14 cellular contexts compared by ENCODE assay signal in the genomic region with DNA sequence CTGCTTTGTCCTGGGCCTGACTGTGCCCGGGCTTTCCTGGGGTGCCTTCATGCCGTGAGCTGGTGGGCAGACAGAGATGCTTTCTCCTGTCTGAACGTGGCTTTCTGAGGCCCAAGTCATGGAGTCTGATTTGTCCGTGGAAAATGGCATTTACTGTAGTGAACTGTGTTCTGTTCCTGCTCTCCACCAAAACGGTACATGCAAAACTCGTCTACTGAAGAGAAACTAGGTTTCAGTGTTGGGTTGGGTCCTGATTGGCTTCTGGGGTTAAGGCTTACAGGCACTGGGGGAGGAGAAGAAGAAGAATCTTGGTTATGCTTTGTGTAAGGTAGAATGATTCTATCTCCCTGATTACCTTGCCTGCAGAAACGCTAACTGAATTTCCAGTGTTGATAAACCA.
A peak's percentile ranks its signal among the peaks of the same experiment; 100 is the strongest.
DNase-seq lines count a peak whose midpoint lies in the region; ATAC-seq and TF ChIP-seq lines count a peak whose summit lies in the region.
"Had no signal": no experiment of that assay in that cellular context is flagged by ENCODE, and none has a peak within 500 bp of the region (broad histone marks: within the 10 kb centered on the region; RNA-seq: fewer than 3 reads in every experiment).

No MANE protein-coding gene starts in this region.

- peaks cover 44% of the 10 kb centered on the region for H3K4me1 ChIP-seq in RWPE2 (ENCODE audit: insufficient read depth, poor library complexity, severe bottlenecking)
- H3K4me1 ChIP-seq in parathyroid adenoma: peaks cover 23% of the 10 kb centered on the region

- CTCF ChIA-PET in HEK293T (lab: Yijun Ruan, JAX): interaction anchor here (1.2 kb wide), 2 partner anchors 44 to 164 kb away, joined by 4 to 5 read pairs; no protein-coding TSS in a partner anchor

- peak overlapping the region; percentile 56 for H3K4me2 ChIP-seq in parathyroid adenoma (ENCODE audit: low read length)

- H3K9me3 ChIP-seq in RWPE2 (ENCODE audit: severe bottlenecking): no peaks in the 10 kb centered on the region
- H3K9me3 ChIP-seq in parathyroid adenoma (ENCODE audit: control insufficient read depth, low read length): no peaks in the 10 kb centered on the region

- ATAC-seq in RWPE2 (ENCODE audit: low read depth) (peak; percentile 13; the same call in 2 of the 3 replicates), HG03521 (IDR thresholded peaks at IDR 0.05; ENCODE audit: unreplicated experiment) (no peak)
- ATAC-seq: activated naive CD8-positive, alpha-beta T cell treated with anti-CD3 and anti-CD28 coated beads, Interleukin-2, amount 50 U/mL, for 24 hours; esophagus mucosa; stimulated activated memory B cell treated with anti-CD40 and anti-IgM and Interleukin-4, amounts not matched to agents 10 μg/mL and 1 μg/mL and 100 μg/mL, for 72 hours had no signal

- in situ Hi-C loops in G401 (cut with HindIII; ENCODE audit: low sequenced_read_pairs): no loop called here

- peaks cover 45% of the 10 kb centered on the region for H3K79me2 ChIP-seq in parathyroid adenoma

- H2AFZ ChIP-seq in parathyroid adenoma: no peak overlapping the region

- H3K4me3 ChIP-seq in RWPE2 (ENCODE audit: severe bottlenecking): peak overlapping the region; percentile 75
- peak overlapping the region; percentile 88 for H3K4me3 ChIP-seq in fibroblast of the aortic adventitia (ENCODE audit: low read depth, low read length)
- peak overlapping the region; percentile 63 for H3K4me3 ChIP-seq in parathyroid adenoma (ENCODE audit: low read depth, low read length)

- H3K36me3 ChIP-seq in RWPE2 (ENCODE audit: low read depth) (peaks cover 7% of the 10 kb centered on the region), parathyroid adenoma (ENCODE audit: control insufficient read depth, insufficient read depth, low read length) (no peaks in the 10 kb centered on the region)

- POLR2A ChIA-PET in HEK293T (lab: Yijun Ruan, JAX): no interaction called here

- DNase-seq in G401 (ENCODE audit: low spot score) (peak; percentile 83), RWPE2 (ENCODE audit: low spot score) (no peak), fibroblast of the aortic adventitia (ENCODE audit: low read depth) (no peak), AG08396 (ENCODE audit: low spot score) (no peak), HEK293T (ENCODE audit: extremely low spot score) (no peak)
- DNase-seq: activated naive CD8-positive, alpha-beta T cell treated with anti-CD3 and anti-CD28 coated beads, Interleukin-2, amount 50 U/mL, for 24 hours; DMS79 treated with DMSO at 0.1 percent for 48 hours; left ventricle myocardium superior; naive B cell; NCI-H446 treated with DMSO at 0.1 percent for 48 hours had no signal

- H3K27ac ChIP-seq in RWPE2 (ENCODE audit: poor library complexity, severe bottlenecking) (peak overlapping the region; percentile 74), parathyroid adenoma (peak overlapping the region; percentile 96)

- H3K27me3 ChIP-seq in RWPE2 (ENCODE audit: insufficient read depth, poor library complexity, severe bottlenecking) (no peaks in the 10 kb centered on the region), parathyroid adenoma (ENCODE audit: control insufficient read depth, insufficient read depth, low read length) (no peaks in the 10 kb centered on the region)

- H3K9ac ChIP-seq in parathyroid adenoma: peak overlapping the region; percentile 37

- no peak for TF ChIP-seq CTCF in RWPE2 (IDR thresholded peaks at IDR 0.05; ENCODE audit: poor library complexity, severe bottlenecking)
- no peak for TF ChIP-seq CTCF in fibroblast of the aortic adventitia (IDR thresholded peaks at IDR 0.05; ENCODE audit: insufficient read depth, low read length)
- TF ChIP-seq CTCF in parathyroid adenoma (IDR thresholded peaks at IDR 0.05): no peak

TF ChIP-seq in HEK293T, 16 proteins besides CTCF, POLR2A, EP300 and RAD21:
- TF ChIP-seq FOXA1 (IDR thresholded peaks at IDR 0.05): no peak
- TF ChIP-seq HDGF (IDR thresholded peaks at IDR 0.05; ENCODE audit: borderline replicate concordance): no peak
- no peak for TF ChIP-seq BHLHE40 (IDR thresholded peaks at IDR 0.05; ENCODE audit: borderline replicate concordance)
- no peak for TF ChIP-seq FOXM1 (IDR thresholded peaks at IDR 0.05; ENCODE audit: borderline replicate concordance)
- TF ChIP-seq SUZ12 (IDR thresholded peaks at IDR 0.05): no peak
- no peak for TF ChIP-seq TARDBP (IDR thresholded peaks at IDR 0.05)
- no peak for TF ChIP-seq PKNOX1 (IDR thresholded peaks at IDR 0.05)
